In the genomic region with DNA sequence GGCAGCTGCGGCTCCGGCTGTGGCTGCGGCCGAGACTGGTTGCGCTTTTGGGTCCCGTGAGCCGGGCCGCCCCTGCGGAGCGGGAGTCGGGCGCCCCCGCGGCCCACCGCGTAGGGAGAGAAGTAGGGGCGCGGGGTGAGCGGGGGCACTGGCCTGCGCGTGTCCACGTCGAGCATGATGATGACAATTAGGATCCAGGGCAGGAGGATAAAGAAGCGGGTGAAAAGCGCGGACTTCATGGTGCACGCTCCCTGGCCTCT, we compare ENCODE assay signal across 8 cellular contexts. TPM values are rescaled to one million over a fixed set of nuclear protein-coding genes. Genes with fewer than 3 reads are reported as not detected.
DNase-seq lines count a peak whose midpoint lies in the region; ATAC-seq, FAIRE-seq and TF ChIP-seq lines count a peak whose summit lies in the region.

No MANE protein-coding gene starts in this region.

- no peaks in the 10 kb centered on the region for H3K9me3 Mint-ChIP-seq in stimulated activated memory B cell treated with anti-CD40 and anti-IgM and Interleukin-4, amounts not matched to agents 10 μg/mL and 1 μg/mL and 100 μg/mL, for 72 hours

- H3K9ac ChIP-seq in SK-N-MC (ENCODE audit: insufficient read length), result no peak overlapping the region

- no peaks in the 10 kb centered on the region for H3K9me3 ChIP-seq in SK-N-MC (ENCODE audit: low read depth, low read length)
- H3K9me3 ChIP-seq in left ventricle myocardium inferior (replicated peaks), result no peaks in the 10 kb centered on the region

- DNase-seq in SK-N-MC (ENCODE audit: low read depth, low spot score), result no peak
- DNase-seq in left ventricle myocardium inferior, result no peak
- DNase-seq in cerebellar nuclear complex (lab: John Stamatoyannopoulos, UW), result no peak
- no peak for DNase-seq in midbrain (lab: John Stamatoyannopoulos, UW)
- DNase-seq in D721Med (ENCODE audit: insufficient read length, low spot score), result no peak
- no peak for DNase-seq in NOMO-1 (lab: John Stamatoyannopoulos, UW; ENCODE audit: unreplicated experiment in 2 of 2)

- H3K4me1 ChIP-seq in left ventricle myocardium inferior, result peaks cover 25% of the 10 kb centered on the region

- H3K27me3 ChIP-seq in left ventricle myocardium inferior (ENCODE audit: low read depth), result peaks cover 65% of the 10 kb centered on the region

- FAIRE-seq in D721Med (lab: Jason Lieb, UNC), result no peak

- H3K4me3 Mint-ChIP-seq in stimulated activated memory B cell treated with anti-CD40 and anti-IgM and Interleukin-4, amounts not matched to agents 10 μg/mL and 1 μg/mL and 100 μg/mL, for 72 hours, result peak overlapping the region; percentile 86

- intact Hi-C loops in left ventricle myocardium inferior (cut with micrococcal nuclease), result no loop called here

- no peak overlapping the region for H3K27ac Mint-ChIP-seq in stimulated activated memory B cell treated with anti-CD40 and anti-IgM and Interleukin-4, amounts not matched to agents 10 μg/mL and 1 μg/mL and 100 μg/mL, for 72 hours

- peaks cover 32% of the 10 kb centered on the region for H3K4me1 Mint-ChIP-seq in stimulated activated memory B cell treated with anti-CD40 and anti-IgM and Interleukin-4, amounts not matched to agents 10 μg/mL and 1 μg/mL and 100 μg/mL, for 72 hours

- H3K27ac ChIP-seq in SK-N-MC (no peak overlapping the region), left ventricle myocardium inferior (replicated peaks) (no peak overlapping the region)

- no peaks in the 10 kb centered on the region for H3K36me3 Mint-ChIP-seq in stimulated activated memory B cell treated with anti-CD40 and anti-IgM and Interleukin-4, amounts not matched to agents 10 μg/mL and 1 μg/mL and 100 μg/mL, for 72 hours

- ATAC-seq in GM21723 (IDR thresholded peaks at IDR 0.05; ENCODE audit: unreplicated experiment), result peak; percentile 18
- no peak for ATAC-seq in stimulated activated memory B cell treated with anti-CD40 and anti-IgM and Interleukin-4, amounts not matched to agents 10 μg/mL and 1 μg/mL and 100 μg/mL, for 72 hours

- TF ChIP-seq CTCF in left ventricle myocardium inferior (IDR thresholded peaks at IDR 0.05; ENCODE audit: borderline replicate concordance) (no peak), D721Med (IDR thresholded peaks at IDR 0.05; ENCODE audit: insufficient read depth, missing control alignments) (no peak)

- H3K4me3 ChIP-seq in SK-N-MC (peak overlapping the region; percentile 86), left ventricle myocardium inferior (peak overlapping the region; percentile 75)

- H3K36me3 ChIP-seq in SK-N-MC (ENCODE audit: insufficient read depth, low read length) (no peaks in the 10 kb centered on the region), left ventricle myocardium inferior (no peaks in the 10 kb centered on the region)

- peaks cover 60% of the 10 kb centered on the region for H3K27me3 Mint-ChIP-seq in stimulated activated memory B cell treated with anti-CD40 and anti-IgM and Interleukin-4, amounts not matched to agents 10 μg/mL and 1 μg/mL and 100 μg/mL, for 72 hours

RNA-seq across cellular contexts. Expression of gene B3GAT2, which starts 0.7 kb away (rescaled TPM):
- total RNA-seq in left ventricle myocardium inferior, result not detected
